In the genomic region with DNA sequence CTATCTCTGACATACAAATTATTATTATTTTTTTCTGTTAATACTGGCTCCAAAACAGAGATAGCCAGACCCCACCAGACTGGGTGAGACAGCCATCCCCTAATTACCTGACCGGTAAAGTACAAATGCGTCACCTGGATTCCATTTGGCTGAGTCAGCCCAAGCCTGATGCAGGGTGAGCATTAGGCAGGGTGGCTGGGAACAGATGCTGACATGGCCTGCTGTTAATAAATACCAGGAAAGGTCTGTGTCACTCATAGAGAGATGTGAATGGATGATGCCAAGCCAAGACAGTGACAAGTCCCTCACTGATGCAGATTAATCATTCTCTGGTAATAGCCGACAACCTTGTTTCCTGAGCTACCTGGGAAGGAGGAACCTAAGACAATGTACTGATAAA, we compare ENCODE assay signal across 17 cellular contexts.
DNase-seq lines count a peak whose midpoint lies in the region; ATAC-seq and TF ChIP-seq lines count a peak whose summit lies in the region.
"Had no signal": no experiment of that assay in that cellular context is flagged by ENCODE, and none has a peak within 500 bp of the region (broad histone marks: within the 10 kb centered on the region; RNA-seq: fewer than 3 reads in every experiment).

No MANE protein-coding gene starts in this region.

- no peaks in the 10 kb centered on the region for H3K4me1 Mint-ChIP-seq in effector memory CD8-positive, alpha-beta T cell (ENCODE audit: low read depth in 2 of 2)
- H3K4me1 Mint-ChIP-seq: IgD-negative memory B cell had no signal

- ATAC-seq in effector memory CD8-positive, alpha-beta T cell (replicated peaks): no peak
- no peak for ATAC-seq in heart right ventricle

- no peaks in the 10 kb centered on the region for H3K27me3 Mint-ChIP-seq in effector memory CD8-positive, alpha-beta T cell

- DNase-seq in Daoy (ENCODE audit: low read depth) (peak; percentile 47), LoVo (ENCODE audit: low spot score) (peak; percentile 44), epithelial cell of proximal tubule (ENCODE audit: low read depth) (peak; percentile 95), mucosa of gallbladder (ENCODE audit: low spot score) (peak; percentile 91), coronary artery (ENCODE audit: low spot score) (no peak), heart right ventricle (no peak)
- DNase-seq in central memory CD4-positive, alpha-beta T cell: no peak
- no peak for DNase-seq in effector memory CD8-positive, alpha-beta T cell
- DNase-seq: activated effector memory CD4-positive, alpha-beta T cell treated with Interleukin-2 at 50 U/mL for 16 hours; dermis blood vessel endothelial cell; EL; NCI-H1436; NCI-H524; SHP77; thyroid gland had no signal

- no peak overlapping the region for H3K4me3 ChIP-seq in epithelial cell of proximal tubule (ENCODE audit: low read depth, low read length)
- H3K4me3 ChIP-seq in coronary artery: no peak overlapping the region
- H3K4me3 ChIP-seq in heart right ventricle: no peak overlapping the region
- H3K4me3 ChIP-seq: prostate gland, thyroid gland had no signal

- no peak overlapping the region for H3K27ac Mint-ChIP-seq in effector memory CD8-positive, alpha-beta T cell
- H3K27ac Mint-ChIP-seq: IgD-negative memory B cell had no signal

- H3K36me3 ChIP-seq in heart right ventricle: no peaks in the 10 kb centered on the region
- H3K36me3 ChIP-seq: prostate gland, thyroid gland had no signal

- intact Hi-C loops in heart right ventricle (cut with DNase I): no loop called here

- peaks cover 3% of the 10 kb centered on the region for H3K36me3 Mint-ChIP-seq in effector memory CD8-positive, alpha-beta T cell (ENCODE audit: insufficient read depth)
- H3K36me3 Mint-ChIP-seq: IgD-negative memory B cell had no signal

- TF ChIP-seq CTCF in epithelial cell of proximal tubule (conservative IDR thresholded peaks at IDR 0.05; ENCODE audit: low read depth, low read length) (no peak), coronary artery (IDR thresholded peaks at IDR 0.05) (no peak), heart right ventricle (IDR thresholded peaks at IDR 0.05) (no peak)

- no peak overlapping the region for H3K27ac ChIP-seq in coronary artery
- no peak overlapping the region for H3K27ac ChIP-seq in heart right ventricle
- H3K27ac ChIP-seq: prostate gland, thyroid gland had no signal

- WGBS in heart right ventricle, 2 donors: 84 to 85% methylated on average over 3 of the region's 3 CpGs

- H3K27me3 ChIP-seq in heart right ventricle: peaks cover 0 to 12% (median 0%) of the 10 kb centered on the region in 7 donors
- H3K27me3 ChIP-seq: thyroid gland had no signal

- no peaks in the 10 kb centered on the region for H3K4me1 ChIP-seq in heart right ventricle
- H3K4me1 ChIP-seq: prostate gland, thyroid gland had no signal

- H3K9me3 Mint-ChIP-seq in effector memory CD8-positive, alpha-beta T cell: no peaks in the 10 kb centered on the region

- no peak overlapping the region for H3K4me3 Mint-ChIP-seq in effector memory CD8-positive, alpha-beta T cell
- H3K4me3 Mint-ChIP-seq: IgD-negative memory B cell had no signal

- H3K9me3 ChIP-seq in heart right ventricle: peaks cover 0 to 8% (median 0%) of the 10 kb centered on the region in 11 donors
- H3K9me3 ChIP-seq: prostate gland, thyroid gland had no signal

Comparison
In these comparisons a context has a peak if more than half of its experiments do, and no peak if none do; other contexts are left out.
1. DNase-seq: peak in Daoy (single experiment), LoVo (single experiment), epithelial cell of proximal tubule (single experiment) and mucosa of gallbladder (single experiment); none in central memory CD4-positive, alpha-beta T cell (single experiment), effector memory CD8-positive, alpha-beta T cell (0 of 3), coronary artery (single experiment) and heart right ventricle (0 of 2).